Comparison of ENCODE assay signal across 21 cellular contexts in the genomic region with DNA sequence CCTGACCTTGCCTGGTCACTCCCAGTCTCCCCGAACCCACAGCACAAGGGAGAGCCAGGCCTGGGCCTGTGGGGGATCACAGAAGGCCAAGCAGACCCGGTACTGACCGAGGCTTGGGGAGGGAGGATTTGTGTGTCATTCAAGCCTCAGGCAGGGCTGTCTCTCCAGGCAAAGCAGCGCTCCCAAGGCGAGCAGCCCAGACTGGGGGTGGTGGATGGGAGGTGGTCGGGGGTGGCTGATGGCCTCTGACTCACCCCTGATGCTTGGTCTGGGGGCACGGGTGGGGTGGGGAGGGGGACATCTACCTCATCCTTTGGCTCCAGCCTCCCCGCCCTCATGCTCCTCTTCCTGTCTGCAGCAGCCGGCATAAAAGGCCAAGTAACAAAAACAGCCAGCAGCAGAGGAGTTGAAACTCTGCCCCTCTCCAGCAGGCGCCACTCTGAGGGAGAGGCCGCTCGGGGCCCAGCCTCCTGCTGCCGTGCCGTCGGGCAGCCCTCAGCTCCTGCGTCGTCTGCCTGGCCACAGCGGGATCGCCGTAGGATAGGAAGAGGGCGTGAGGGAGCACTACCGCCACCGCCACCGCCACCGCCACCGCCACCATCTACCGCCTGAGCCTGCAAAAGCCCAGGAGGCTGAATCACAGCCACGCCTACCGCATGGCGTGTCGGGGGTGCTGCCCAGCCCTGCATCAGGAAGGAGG.
DNase-seq lines count a peak whose midpoint lies in the region; ATAC-seq, FAIRE-seq and TF ChIP-seq lines count a peak whose summit lies in the region.
"Had no signal": no experiment of that assay in that cellular context is flagged by ENCODE, and none has a peak within 500 bp of the region (broad histone marks: within the 10 kb centered on the region; RNA-seq: fewer than 3 reads in every experiment).

No MANE protein-coding gene starts in this region.

- H3K4ac ChIP-seq in H1 (replicated peaks; ENCODE audit: insufficient read length, low read depth, low read length): peak overlapping the region; percentile 1

- H3K9me3 Mint-ChIP-seq in nephron progenitor cell: no peaks in the 10 kb centered on the region
- H3K9me3 Mint-ChIP-seq: stimulated activated naive CD8-positive, alpha-beta T cell treated with anti-CD3 and anti-CD28 coated beads, Interleukin-15, amount 100 ng/mL, for 72 hours had no signal

- H3K27me3 ChIP-seq in BLaER1 (no peaks in the 10 kb centered on the region), HUES48 (ENCODE audit: control insufficient read depth, insufficient read depth, low read length) (no peaks in the 10 kb centered on the region), H1 (replicated peaks in 1 of 4; ENCODE audit: control insufficient read depth in 3 of 4, extremely low read depth in 1 of 4, insufficient read depth in 3 of 4, low read length in 3 of 4) (peaks cover 0 to 8% (median 0%) of the 10 kb centered on the region in 4 experiments; a peak in 3 of 7 replicates)
- H3K27me3 ChIP-seq: ascending aorta, uterus had no signal

- H2BK12ac ChIP-seq in H1 (ENCODE audit: low read depth, low read length): peak overlapping the region; percentile 94; the same call in 1 of the 2 replicates

- H3K9ac ChIP-seq in BLaER1 (no peak overlapping the region), HUES48 (ENCODE audit: low read depth, low read length) (no peak overlapping the region), H1 (replicated peaks in 1 of 4; ENCODE audit: extremely low read depth in 1 of 4, low read depth in 3 of 4, low read length in 3 of 4) (no peak overlapping the region)

- H3K4me1 ChIP-seq in BLaER1 (peaks cover 20% of the 10 kb centered on the region), HUES48 (ENCODE audit: control insufficient read depth, insufficient read depth, low read length) (peaks cover 6% of the 10 kb centered on the region; the same call in 1 of the 2 replicates), H1 (replicated peaks in 1 of 4; ENCODE audit: control insufficient read depth in 3 of 4, insufficient read depth in 4 of 4, low read length in 3 of 4) (peaks cover 4 to 20% (median 17%) of the 10 kb centered on the region in 4 experiments)
- H3K4me1 ChIP-seq: ascending aorta, uterus had no signal

- H3K23ac ChIP-seq in H1 (ENCODE audit: insufficient read length): no peak overlapping the region

- no peaks in the 10 kb centered on the region for H3K23me2 ChIP-seq in H1 (ENCODE audit: low read depth, low read length)

- no peak overlapping the region for H2BK120ac ChIP-seq in H1 (replicated peaks; ENCODE audit: low read depth, low read length)

- H4K8ac ChIP-seq in H1 (ENCODE audit: extremely low read depth, insufficient read depth, low read length): peak overlapping the region; percentile 39

- H3K36me3 Mint-ChIP-seq in nephron progenitor cell (ENCODE audit: low read depth): no peaks in the 10 kb centered on the region

- CTCF ChIA-PET in H1 (lab: Charles Lee; ENCODE audit: partially characterized antibody): interaction anchor here (1.1 to 1.8 kb wide), 8 partner anchors 9 to 495 kb away, joined by 3 to 6 read pairs (median 3); no protein-coding TSS in a partner anchor

- no peak overlapping the region for H2AK5ac ChIP-seq in H1 (ENCODE audit: low read depth, low read length)

- H3K79me2 ChIP-seq in H1 (ENCODE audit: control insufficient read depth in 1 of 2, insufficient read depth in 2 of 2, low read length in 2 of 2): no peaks in the 10 kb centered on the region

- no peak overlapping the region for H3K56ac ChIP-seq in H1 (replicated peaks; ENCODE audit: insufficient read length, low read depth, low read length)

- H3K4me2 ChIP-seq in BLaER1: peak overlapping the region; percentile 32; the same call in 1 of the 2 replicates
- H3K4me2 ChIP-seq in H1 (ENCODE audit: insufficient read depth in 1 of 2, low read depth in 2 of 2, low read length in 2 of 2): peak overlapping the region in 1 of 2 experiments; percentile 33; a peak in 3 of 4 replicates

- peak overlapping the region; percentile 9 for H3K18ac ChIP-seq in H1 (ENCODE audit: extremely low read depth, low read length)

- H4K5ac ChIP-seq in H1 (ENCODE audit: insufficient read length, low read depth, low read length): peak overlapping the region; percentile 3

- 0 out of 2 replicates have a peak overlapping the region, but pooled peaks have one; percentile 40 for H2AFZ ChIP-seq in H1 (ENCODE audit: low read length)

- peak overlapping the region; percentile 66 for H2BK5ac ChIP-seq in H1 (ENCODE audit: low read depth, low read length)

- peak in 1 of 2 experiments; percentile 69 for DNase-seq in H1 (ENCODE audit: low read depth in 1 of 2, low spot score in 2 of 2)
- peak; percentile 51 for DNase-seq in nephron progenitor cell
- DNase-seq in 8988T: no peak
- no peak for DNase-seq in ACHN
- DNase-seq: activated CD4-positive, alpha-beta T cell treated with anti-CD3 and anti-CD28 coated beads, Interleukin-2, amount 50 U/mL, for 1 hour; activated naive CD4-positive, alpha-beta T cell treated with Interleukin-2 at 50 U/mL for 16 hours; COR-L47; cortex of kidney; KBM-7; NCI-H1048; NCI-H82; stimulated activated naive CD8-positive, alpha-beta T cell treated with anti-CD3 and anti-CD28 coated beads, Interleukin-15, amount 100 ng/mL, for 72 hours; uterus had no signal

- H3K4me3 Mint-ChIP-seq in nephron progenitor cell: no peak overlapping the region
- H3K4me3 Mint-ChIP-seq: stimulated activated naive CD8-positive, alpha-beta T cell treated with anti-CD3 and anti-CD28 coated beads, Interleukin-15, amount 100 ng/mL, for 72 hours had no signal

- TF ChIP-seq POLR2A in H1 (IDR thresholded peaks at IDR 0.05; ENCODE audit: control extremely low read depth in 1 of 2, low read depth in 2 of 2, low read length in 2 of 2): no peak

- FAIRE-seq in H1 (lab: Jason Lieb, UNC): no peak
- FAIRE-seq: TTC549 had no signal

- ATAC-seq in activated CD4-positive, CD25-positive, alpha-beta regulatory T cell treated with anti-CD3 and anti-CD28 coated beads, Interleukin-2, amount 50 U/mL, for 24 hours: no peak
- no peak for ATAC-seq in HG03342 (IDR thresholded peaks at IDR 0.05; ENCODE audit: unreplicated experiment)
- ATAC-seq: gastroesophageal sphincter; SK-N-SH treated with all-trans-retinoic acid at 6 μM for 48 hours; stimulated activated naive CD8-positive, alpha-beta T cell treated with anti-CD3 and anti-CD28 coated beads, Interleukin-15, amount 100 ng/mL, for 72 hours had no signal

- TF ChIP-seq EP300 in H1 (IDR thresholded peaks at IDR 0.05; ENCODE audit: borderline replicate concordance in 1 of 2, low read depth in 2 of 2, low read length in 2 of 2): no peak

- no peaks in the 10 kb centered on the region for H3K36me3 ChIP-seq in BLaER1
- no peaks in the 10 kb centered on the region for H3K36me3 ChIP-seq in HUES48 (ENCODE audit: control insufficient read depth, insufficient read depth, low read length)
- H3K36me3 ChIP-seq in H1 (ENCODE audit: control insufficient read depth in 2 of 4, insufficient read depth in 4 of 4, low read length in 3 of 4): no peaks in the 10 kb centered on the region
- H3K36me3 ChIP-seq: ascending aorta, gastroesophageal sphincter, uterus had no signal

- H4K91ac ChIP-seq in H1 (replicated peaks; ENCODE audit: insufficient read length, low read length): peak overlapping the region; percentile 56

- H2BK15ac ChIP-seq in H1 (ENCODE audit: low read length): peak overlapping the region; percentile 99; the same call in 1 of the 2 replicates

- in situ Hi-C loops in ACHN (cut with HindIII; ENCODE audit: low pct_ligation_motif_present, low pct_unique_long_range_greater_than_20kb, low sequenced_read_pairs): no loop called here

- WGBS in H1 (ENCODE audit: extremely low coverage in 1 of 2, insufficient coverage in 1 of 2, insufficient read length in 1 of 2, insufficient replicate concordance in 2 of 2, low coverage in 1 of 2, low lambda C conversion rate in 2 of 2, missing lambda C conversion rate in 1 of 2), 2 experiments: 44% methylated on average over 8 of the region's 31 CpGs; no CpG with 5 or more reads in 1 of the 2 experiments

- peaks cover 2% of the 10 kb centered on the region for H3K27me3 Mint-ChIP-seq in nephron progenitor cell (ENCODE audit: low read depth, poor library complexity)

- POLR2A ChIA-PET in H1 (lab: Charles Lee; ENCODE audit: partially characterized antibody): no interaction called here

- peaks cover 41% of the 10 kb centered on the region for H3K4me1 Mint-ChIP-seq in nephron progenitor cell
- H3K4me1 Mint-ChIP-seq: stimulated activated naive CD8-positive, alpha-beta T cell treated with anti-CD3 and anti-CD28 coated beads, Interleukin-15, amount 100 ng/mL, for 72 hours had no signal

- TF ChIP-seq RAD21 in H1 (IDR thresholded peaks at IDR 0.05 in 1 of 2, conservative IDR thresholded peaks at IDR 0.05 in 1 of 2; ENCODE audit: low read depth in 2 of 2, low read length in 2 of 2): no peak; a peak in 1 of 4 replicates

- H3K9me3 ChIP-seq in BLaER1 (no peaks in the 10 kb centered on the region), HUES48 (ENCODE audit: control insufficient read depth, insufficient read depth, low read length) (no peaks in the 10 kb centered on the region), H1 (ENCODE audit: insufficient read depth in 2 of 2, low read depth in 1 of 2, low read length in 1 of 2) (no peaks in the 10 kb centered on the region)
- H3K9me3 ChIP-seq: ascending aorta, gastroesophageal sphincter, uterus had no signal

- no peaks in the 10 kb centered on the region for H3K79me1 ChIP-seq in H1 (ENCODE audit: low read depth, low read length)

- H2BK20ac ChIP-seq in H1 (ENCODE audit: low read length): peak overlapping the region; percentile 24; the same call in 1 of the 2 replicates

- H3K27ac Mint-ChIP-seq in nephron progenitor cell: no peak overlapping the region

- H4K20me1 ChIP-seq in BLaER1 (no peaks in the 10 kb centered on the region), H1 (replicated peaks in 1 of 2; ENCODE audit: control insufficient read depth in 1 of 2, insufficient read depth in 2 of 2, low read length in 2 of 2) (no peaks in the 10 kb centered on the region)

- TF ChIP-seq CTCF in H1 (IDR thresholded peaks at IDR 0.05; ENCODE audit: control extremely low read depth in 1 of 3, insufficient read depth in 1 of 3, low read depth in 1 of 3, low read length in 3 of 3) (peak in 2 of 3 experiments; percentile 6 to 8; a peak in 2 of 4 replicates), nephron progenitor cell (IDR thresholded peaks at IDR 0.05) (no peak)

- H3K4me3 ChIP-seq in BLaER1 (no peak overlapping the region), HUES48 (ENCODE audit: low read depth, low read length) (no peak overlapping the region), H1 (ENCODE audit: extremely low read depth in 1 of 4, insufficient read depth in 2 of 4, low read depth in 3 of 4, low read length in 4 of 4) (no peak overlapping the region)
- H3K4me3 ChIP-seq: ascending aorta, gastroesophageal sphincter, uterus had no signal

- 0 out of 2 replicates have a peak overlapping the region, but pooled peaks have one; percentile 35 for H3K27ac ChIP-seq in BLaER1
- H3K27ac ChIP-seq in HUES48 (ENCODE audit: low read depth, low read length): peak overlapping the region; percentile 16
- no peak overlapping the region for H3K27ac ChIP-seq in H1 (ENCODE audit: low read depth, low read length)
- H3K27ac ChIP-seq: ascending aorta, gastroesophageal sphincter, uterus had no signal

- H3K14ac ChIP-seq in H1 (ENCODE audit: insufficient read length): no peak overlapping the region

TF ChIP-seq in H1, 55 proteins besides CTCF, POLR2A, EP300 and RAD21 (continues in another document):
- peak; percentile 26 for TF ChIP-seq TAF7 (optimal IDR thresholded peaks at IDR 0.05; ENCODE audit: borderline replicate concordance, low read depth, low read length)
